Comparison of ENCODE assay signal across 11 cellular contexts in the genomic region with DNA sequence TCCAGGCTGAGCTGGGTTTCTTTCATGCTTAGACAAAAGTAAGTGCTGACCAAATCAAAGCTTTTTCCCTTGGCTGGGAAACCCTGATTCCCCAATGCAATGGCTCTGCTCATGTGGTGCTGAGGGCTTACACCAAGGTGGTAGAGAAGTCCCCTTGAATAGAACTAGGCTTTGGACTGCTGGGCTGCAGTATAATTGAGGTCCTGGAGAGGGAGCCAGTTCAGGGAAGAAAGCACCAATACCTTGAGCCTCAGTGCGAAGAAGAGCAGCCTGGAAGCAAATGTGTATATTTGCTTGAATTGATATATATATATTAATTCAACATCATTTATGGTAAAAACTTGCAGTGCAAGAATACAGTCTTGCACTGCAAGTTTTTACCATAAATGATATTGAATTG.
DNase-seq lines count a peak whose midpoint lies in the region; ATAC-seq and TF ChIP-seq lines count a peak whose summit lies in the region.
"Had no signal": no experiment of that assay in that cellular context is flagged by ENCODE, and none has a peak within 500 bp of the region (broad histone marks: within the 10 kb centered on the region; RNA-seq: fewer than 3 reads in every experiment).

No MANE protein-coding gene starts in this region.

- peaks cover 10% of the 10 kb centered on the region for H3K4me1 ChIP-seq in GM23338 (ENCODE audit: insufficient read depth)

- H2AFZ ChIP-seq in GM23338: no peak overlapping the region

- H3K27ac ChIP-seq in GM23338 (ENCODE audit: low read depth) (no peak overlapping the region), coronary artery (no peak overlapping the region)

- TF ChIP-seq CTCF in AG09309 (IDR thresholded peaks at IDR 0.05; ENCODE audit: control insufficient read depth, insufficient read depth, low read depth, low read length, missing control alignments) (peak; percentile 34), GM23338 (conservative IDR thresholded peaks at IDR 0.05; ENCODE audit: low read depth in 2 of 2) (peak; percentile 47 to 56), coronary artery (IDR thresholded peaks at IDR 0.05) (no peak), GM20000 (IDR thresholded peaks at IDR 0.05; ENCODE audit: extremely low read depth, missing control alignments) (no peak)

- peaks cover 6% of the 10 kb centered on the region for H3K9me2 ChIP-seq in GM23338 (ENCODE audit: insufficient read depth)

- no peaks in the 10 kb centered on the region for H3K36me3 ChIP-seq in GM23338 (ENCODE audit: insufficient read depth)

- H3K9me3 Mint-ChIP-seq in GM23338: peaks cover 8% of the 10 kb centered on the region; the same call in 1 of the 3 replicates

- peaks cover 30% of the 10 kb centered on the region for H3K4me1 Mint-ChIP-seq in GM23338
- H3K4me1 Mint-ChIP-seq: memory B cell had no signal

- no peak overlapping the region for H3K4me3 Mint-ChIP-seq in GM23338
- H3K4me3 Mint-ChIP-seq: memory B cell had no signal

- no peaks in the 10 kb centered on the region for H3K27me3 ChIP-seq in GM23338 (ENCODE audit: insufficient read depth)

- no peak for DNase-seq in AG09309 (ENCODE audit: low read depth)
- peak; percentile 53 for DNase-seq in GM23338 (ENCODE audit: low spot score)
- peak; percentile 31 for DNase-seq in SK-MEL-5 (ENCODE audit: low read depth, low spot score)
- DNase-seq in iPS-NIHi7 (ENCODE audit: extremely low spot score): peak; percentile 50
- DNase-seq in coronary artery (ENCODE audit: low spot score): no peak
- DNase-seq in GM20000 (ENCODE audit: low spot score): no peak
- DNase-seq: activated naive CD4-positive, alpha-beta T cell treated with anti-CD3 and anti-CD28 coated beads, Interleukin-2, amount 50 U/mL, for 16 hours; NCI-H2171 had no signal

- peaks cover 4% of the 10 kb centered on the region for H3K27me3 Mint-ChIP-seq in GM23338 (ENCODE audit: insufficient read depth, low read depth, poor library complexity)

- no peaks in the 10 kb centered on the region for H3F3A ChIP-seq in GM23338 (replicated peaks; ENCODE audit: low read depth)

- in situ Hi-C loops in SK-MEL-5 (cut with HindIII; ENCODE audit: low pct_unique_long_range_greater_than_20kb, low sequenced_read_pairs): no loop called here

- no peaks in the 10 kb centered on the region for H3K79me2 ChIP-seq in GM23338 (replicated peaks; ENCODE audit: insufficient read depth)

- ATAC-seq in GM23338 (peak; percentile 84), HG03095 (IDR thresholded peaks at IDR 0.05; ENCODE audit: unreplicated experiment) (no peak), GM18909 (IDR thresholded peaks at IDR 0.05; ENCODE audit: poor library complexity, unreplicated experiment) (no peak)

- H3K4me2 ChIP-seq in GM23338: no peak overlapping the region

- H4K20me1 ChIP-seq in GM23338 (replicated peaks; ENCODE audit: insufficient read depth): no peaks in the 10 kb centered on the region

- no peak overlapping the region for H3K4me3 ChIP-seq in AG09309 (ENCODE audit: control insufficient read depth, low read depth, low read length)
- no peak overlapping the region for H3K4me3 ChIP-seq in GM23338
- no peak overlapping the region for H3K4me3 ChIP-seq in coronary artery

- H3K36me3 Mint-ChIP-seq in GM23338 (ENCODE audit: low read depth): peaks cover 5% of the 10 kb centered on the region; the same call in 1 of the 3 replicates
- H3K36me3 Mint-ChIP-seq: memory B cell had no signal

- no peak overlapping the region for H3K27ac Mint-ChIP-seq in GM23338
- H3K27ac Mint-ChIP-seq: memory B cell had no signal

TF ChIP-seq in GM23338, 12 proteins besides CTCF, POLR2A, EP300 and RAD21 (continues in another document):
- TF ChIP-seq, protein P1, sequence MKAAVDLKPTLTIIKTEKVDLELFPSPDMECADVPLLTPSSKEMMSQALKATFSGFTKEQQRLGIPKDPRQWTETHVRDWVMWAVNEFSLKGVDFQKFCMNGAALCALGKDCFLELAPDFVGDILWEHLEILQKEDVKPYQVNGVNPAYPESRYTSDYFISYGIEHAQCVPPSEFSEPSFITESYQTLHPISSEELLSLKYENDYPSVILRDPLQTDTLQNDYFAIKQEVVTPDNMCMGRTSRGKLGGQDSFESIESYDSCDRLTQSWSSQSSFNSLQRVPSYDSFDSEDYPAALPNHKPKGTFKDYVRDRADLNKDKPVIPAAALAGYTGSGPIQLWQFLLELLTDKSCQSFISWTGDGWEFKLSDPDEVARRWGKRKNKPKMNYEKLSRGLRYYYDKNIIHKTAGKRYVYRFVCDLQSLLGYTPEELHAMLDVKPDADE (IDR thresholded peaks at IDR 0.05): no peak
- TF ChIP-seq NANOG (IDR thresholded peaks at IDR 0.05; ENCODE audit: borderline replicate concordance) (no peak), STAT1 (IDR thresholded peaks at IDR 0.05; ENCODE audit: unreplicated experiment) (no peak), ZNF331 (CRISPR knock-in tag; IDR thresholded peaks at IDR 0.05; ENCODE audit: low read depth) (no peak), EZH2phosphoT487 (IDR thresholded peaks at IDR 0.05; ENCODE audit: unreplicated experiment) (no peak), JUNB (IDR thresholded peaks at IDR 0.05; ENCODE audit: unreplicated experiment) (no peak), POLR2AphosphoS5 (IDR thresholded peaks at IDR 0.05; ENCODE audit: low read depth) (no peak), EZH2 (IDR thresholded peaks at IDR 0.05; ENCODE audit: low read depth, unreplicated experiment) (no peak), CREB1 (CRISPR knock-in tag; IDR thresholded peaks at IDR 0.05; ENCODE audit: low read depth) (no peak)
- TF ChIP-seq, protein P2, sequence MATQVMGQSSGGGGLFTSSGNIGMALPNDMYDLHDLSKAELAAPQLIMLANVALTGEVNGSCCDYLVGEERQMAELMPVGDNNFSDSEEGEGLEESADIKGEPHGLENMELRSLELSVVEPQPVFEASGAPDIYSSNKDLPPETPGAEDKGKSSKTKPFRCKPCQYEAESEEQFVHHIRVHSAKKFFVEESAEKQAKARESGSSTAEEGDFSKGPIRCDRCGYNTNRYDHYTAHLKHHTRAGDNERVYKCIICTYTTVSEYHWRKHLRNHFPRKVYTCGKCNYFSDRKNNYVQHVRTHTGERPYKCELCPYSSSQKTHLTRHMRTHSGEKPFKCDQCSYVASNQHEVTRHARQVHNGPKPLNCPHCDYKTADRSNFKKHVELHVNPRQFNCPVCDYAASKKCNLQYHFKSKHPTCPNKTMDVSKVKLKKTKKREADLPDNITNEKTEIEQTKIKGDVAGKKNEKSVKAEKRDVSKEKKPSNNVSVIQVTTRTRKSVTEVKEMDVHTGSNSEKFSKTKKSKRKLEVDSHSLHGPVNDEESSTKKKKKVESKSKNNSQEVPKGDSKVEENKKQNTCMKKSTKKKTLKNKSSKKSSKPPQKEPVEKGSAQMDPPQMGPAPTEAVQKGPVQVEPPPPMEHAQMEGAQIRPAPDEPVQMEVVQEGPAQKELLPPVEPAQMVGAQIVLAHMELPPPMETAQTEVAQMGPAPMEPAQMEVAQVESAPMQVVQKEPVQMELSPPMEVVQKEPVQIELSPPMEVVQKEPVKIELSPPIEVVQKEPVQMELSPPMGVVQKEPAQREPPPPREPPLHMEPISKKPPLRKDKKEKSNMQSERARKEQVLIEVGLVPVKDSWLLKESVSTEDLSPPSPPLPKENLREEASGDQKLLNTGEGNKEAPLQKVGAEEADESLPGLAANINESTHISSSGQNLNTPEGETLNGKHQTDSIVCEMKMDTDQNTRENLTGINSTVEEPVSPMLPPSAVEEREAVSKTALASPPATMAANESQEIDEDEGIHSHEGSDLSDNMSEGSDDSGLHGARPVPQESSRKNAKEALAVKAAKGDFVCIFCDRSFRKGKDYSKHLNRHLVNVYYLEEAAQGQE (IDR thresholded peaks at IDR 0.05; ENCODE audit: unreplicated experiment): no peak

Comparison
In these comparisons a context has a peak if more than half of its experiments do, and no peak if none do; other contexts are left out.
1. DNase-seq: peak in GM23338 (single experiment), SK-MEL-5 (single experiment) and iPS-NIHi7 (single experiment); none in AG09309 (single experiment), coronary artery (single experiment) and GM20000 (single experiment).
2. CTCF ChIP-seq: peak in AG09309 (single experiment) and GM23338 (2 of 2); none in coronary artery (single experiment) and GM20000 (single experiment).